In the genomic region with DNA sequence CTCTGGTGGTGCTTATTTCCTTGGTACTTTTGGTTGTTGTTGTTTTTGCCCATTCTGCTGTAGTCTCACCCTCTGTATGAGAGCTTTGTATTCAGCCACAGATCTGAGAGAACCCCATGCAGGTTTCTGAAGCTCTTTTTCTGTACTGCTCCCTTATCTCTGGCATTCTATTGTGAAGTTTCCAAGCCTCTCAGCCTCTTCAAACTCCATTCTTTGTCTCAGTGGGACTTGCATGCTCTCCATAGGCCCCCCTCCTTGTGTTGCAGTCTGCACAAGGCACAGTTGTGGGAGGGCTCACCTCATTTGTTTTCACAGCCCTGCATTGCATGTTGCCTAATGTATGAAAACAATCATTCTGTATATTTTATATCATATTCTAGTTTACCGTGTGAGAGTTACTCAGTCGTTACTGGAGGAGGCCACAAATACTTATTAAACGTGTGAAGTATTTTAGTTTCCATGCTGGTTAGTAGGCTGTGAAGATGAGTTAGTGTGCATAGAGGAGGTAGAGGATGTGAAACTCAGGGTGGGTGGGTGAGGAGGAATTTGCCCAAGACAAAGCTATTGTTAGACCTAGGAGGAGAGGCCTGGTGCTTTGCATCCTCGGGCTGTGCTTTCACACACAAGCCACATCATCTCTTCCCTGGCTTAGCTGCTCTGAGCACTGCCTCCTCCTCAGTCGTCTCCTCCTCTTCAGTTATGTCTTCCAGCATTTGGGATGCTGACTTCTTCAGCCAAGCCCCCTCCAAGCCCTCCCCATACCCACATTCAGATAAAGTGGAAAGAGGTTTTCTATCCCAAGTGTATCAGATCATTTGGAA, we compare ENCODE assay signal across 1 cellular context.
TF ChIP-seq lines count a peak whose summit lies in the region.

No MANE protein-coding gene starts in this region.

TF ChIP-seq in GM23338, 12 proteins besides CTCF, POLR2A, EP300 and RAD21 (continued from another document):
- TF ChIP-seq, protein P1, sequence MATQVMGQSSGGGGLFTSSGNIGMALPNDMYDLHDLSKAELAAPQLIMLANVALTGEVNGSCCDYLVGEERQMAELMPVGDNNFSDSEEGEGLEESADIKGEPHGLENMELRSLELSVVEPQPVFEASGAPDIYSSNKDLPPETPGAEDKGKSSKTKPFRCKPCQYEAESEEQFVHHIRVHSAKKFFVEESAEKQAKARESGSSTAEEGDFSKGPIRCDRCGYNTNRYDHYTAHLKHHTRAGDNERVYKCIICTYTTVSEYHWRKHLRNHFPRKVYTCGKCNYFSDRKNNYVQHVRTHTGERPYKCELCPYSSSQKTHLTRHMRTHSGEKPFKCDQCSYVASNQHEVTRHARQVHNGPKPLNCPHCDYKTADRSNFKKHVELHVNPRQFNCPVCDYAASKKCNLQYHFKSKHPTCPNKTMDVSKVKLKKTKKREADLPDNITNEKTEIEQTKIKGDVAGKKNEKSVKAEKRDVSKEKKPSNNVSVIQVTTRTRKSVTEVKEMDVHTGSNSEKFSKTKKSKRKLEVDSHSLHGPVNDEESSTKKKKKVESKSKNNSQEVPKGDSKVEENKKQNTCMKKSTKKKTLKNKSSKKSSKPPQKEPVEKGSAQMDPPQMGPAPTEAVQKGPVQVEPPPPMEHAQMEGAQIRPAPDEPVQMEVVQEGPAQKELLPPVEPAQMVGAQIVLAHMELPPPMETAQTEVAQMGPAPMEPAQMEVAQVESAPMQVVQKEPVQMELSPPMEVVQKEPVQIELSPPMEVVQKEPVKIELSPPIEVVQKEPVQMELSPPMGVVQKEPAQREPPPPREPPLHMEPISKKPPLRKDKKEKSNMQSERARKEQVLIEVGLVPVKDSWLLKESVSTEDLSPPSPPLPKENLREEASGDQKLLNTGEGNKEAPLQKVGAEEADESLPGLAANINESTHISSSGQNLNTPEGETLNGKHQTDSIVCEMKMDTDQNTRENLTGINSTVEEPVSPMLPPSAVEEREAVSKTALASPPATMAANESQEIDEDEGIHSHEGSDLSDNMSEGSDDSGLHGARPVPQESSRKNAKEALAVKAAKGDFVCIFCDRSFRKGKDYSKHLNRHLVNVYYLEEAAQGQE (IDR thresholded peaks at IDR 0.05; ENCODE audit: unreplicated experiment), result no peak
- TF ChIP-seq, protein P2, sequence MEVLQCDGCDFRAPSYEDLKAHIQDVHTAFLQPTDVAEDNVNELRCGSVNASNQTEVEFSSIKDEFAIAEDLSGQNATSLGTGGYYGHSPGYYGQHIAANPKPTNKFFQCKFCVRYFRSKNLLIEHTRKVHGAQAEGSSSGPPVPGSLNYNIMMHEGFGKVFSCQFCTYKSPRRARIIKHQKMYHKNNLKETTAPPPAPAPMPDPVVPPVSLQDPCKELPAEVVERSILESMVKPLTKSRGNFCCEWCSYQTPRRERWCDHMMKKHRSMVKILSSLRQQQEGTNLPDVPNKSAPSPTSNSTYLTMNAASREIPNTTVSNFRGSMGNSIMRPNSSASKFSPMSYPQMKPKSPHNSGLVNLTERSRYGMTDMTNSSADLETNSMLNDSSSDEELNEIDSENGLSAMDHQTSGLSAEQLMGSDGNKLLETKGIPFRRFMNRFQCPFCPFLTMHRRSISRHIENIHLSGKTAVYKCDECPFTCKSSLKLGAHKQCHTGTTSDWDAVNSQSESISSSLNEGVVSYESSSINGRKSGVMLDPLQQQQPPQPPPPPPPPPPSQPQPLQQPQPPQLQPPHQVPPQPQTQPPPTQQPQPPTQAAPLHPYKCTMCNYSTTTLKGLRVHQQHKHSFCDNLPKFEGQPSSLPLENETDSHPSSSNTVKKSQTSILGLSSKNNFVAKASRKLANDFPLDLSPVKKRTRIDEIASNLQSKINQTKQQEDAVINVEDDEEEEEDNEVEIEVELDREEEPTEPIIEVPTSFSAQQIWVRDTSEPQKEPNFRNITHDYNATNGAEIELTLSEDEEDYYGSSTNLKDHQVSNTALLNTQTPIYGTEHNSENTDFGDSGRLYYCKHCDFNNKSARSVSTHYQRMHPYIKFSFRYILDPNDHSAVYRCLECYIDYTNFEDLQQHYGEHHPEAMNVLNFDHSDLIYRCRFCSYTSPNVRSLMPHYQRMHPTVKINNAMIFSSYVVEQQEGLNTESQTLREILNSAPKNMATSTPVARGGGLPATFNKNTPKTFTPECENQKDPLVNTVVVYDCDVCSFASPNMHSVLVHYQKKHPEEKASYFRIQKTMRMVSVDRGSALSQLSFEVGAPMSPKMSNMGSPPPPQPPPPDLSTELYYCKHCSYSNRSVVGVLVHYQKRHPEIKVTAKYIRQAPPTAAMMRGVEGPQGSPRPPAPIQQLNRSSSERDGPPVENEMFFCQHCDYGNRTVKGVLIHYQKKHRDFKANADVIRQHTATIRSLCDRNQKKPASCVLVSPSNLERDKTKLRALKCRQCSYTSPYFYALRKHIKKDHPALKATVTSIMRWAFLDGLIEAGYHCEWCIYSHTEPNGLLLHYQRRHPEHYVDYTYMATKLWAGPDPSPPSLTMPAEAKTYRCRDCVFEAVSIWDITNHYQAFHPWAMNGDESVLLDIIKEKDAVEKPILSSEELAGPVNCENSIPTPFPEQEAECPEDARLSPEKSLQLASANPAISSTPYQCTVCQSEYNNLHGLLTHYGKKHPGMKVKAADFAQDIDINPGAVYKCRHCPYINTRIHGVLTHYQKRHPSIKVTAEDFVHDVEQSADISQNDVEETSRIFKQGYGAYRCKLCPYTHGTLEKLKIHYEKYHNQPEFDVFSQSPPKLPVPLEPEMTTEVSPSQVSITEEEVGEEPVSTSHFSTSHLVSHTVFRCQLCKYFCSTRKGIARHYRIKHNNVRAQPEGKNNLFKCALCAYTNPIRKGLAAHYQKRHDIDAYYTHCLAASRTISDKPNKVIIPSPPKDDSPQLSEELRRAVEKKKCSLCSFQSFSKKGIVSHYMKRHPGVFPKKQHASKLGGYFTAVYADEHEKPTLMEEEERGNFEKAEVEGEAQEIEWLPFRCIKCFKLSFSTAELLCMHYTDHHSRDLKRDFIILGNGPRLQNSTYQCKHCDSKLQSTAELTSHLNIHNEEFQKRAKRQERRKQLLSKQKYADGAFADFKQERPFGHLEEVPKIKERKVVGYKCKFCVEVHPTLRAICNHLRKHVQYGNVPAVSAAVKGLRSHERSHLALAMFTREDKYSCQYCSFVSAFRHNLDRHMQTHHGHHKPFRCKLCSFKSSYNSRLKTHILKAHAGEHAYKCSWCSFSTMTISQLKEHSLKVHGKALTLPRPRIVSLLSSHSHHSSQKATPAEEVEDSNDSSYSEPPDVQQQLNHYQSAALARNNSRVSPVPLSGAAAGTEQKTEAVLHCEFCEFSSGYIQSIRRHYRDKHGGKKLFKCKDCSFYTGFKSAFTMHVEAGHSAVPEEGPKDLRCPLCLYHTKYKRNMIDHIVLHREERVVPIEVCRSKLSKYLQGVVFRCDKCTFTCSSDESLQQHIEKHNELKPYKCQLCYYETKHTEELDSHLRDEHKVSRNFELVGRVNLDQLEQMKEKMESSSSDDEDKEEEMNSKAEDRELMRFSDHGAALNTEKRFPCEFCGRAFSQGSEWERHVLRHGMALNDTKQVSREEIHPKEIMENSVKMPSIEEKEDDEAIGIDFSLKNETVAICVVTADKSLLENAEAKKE (CRISPR knock-in tag; IDR thresholded peaks at IDR 0.05), result no peak
- no peak for TF ChIP-seq NANOG (IDR thresholded peaks at IDR 0.05; ENCODE audit: borderline replicate concordance)
- no peak for TF ChIP-seq STAT1 (IDR thresholded peaks at IDR 0.05; ENCODE audit: unreplicated experiment)
- no peak for TF ChIP-seq JUNB (IDR thresholded peaks at IDR 0.05; ENCODE audit: unreplicated experiment)
- TF ChIP-seq ZNF114 (CRISPR knock-in tag; IDR thresholded peaks at IDR 0.05), result no peak
- no peak for TF ChIP-seq POLR2AphosphoS5 (IDR thresholded peaks at IDR 0.05; ENCODE audit: low read depth)
- TF ChIP-seq ZNF331 (CRISPR knock-in tag; IDR thresholded peaks at IDR 0.05; ENCODE audit: low read depth), result no peak
